8 cellular contexts compared by ENCODE assay signal in genomic region chr6:27133281-27134227, GRCh38.
DNase-seq lines count a peak whose midpoint lies in the region; FAIRE-seq and TF ChIP-seq lines count a peak whose summit lies in the region.

No MANE protein-coding gene starts in this region.

- in situ Hi-C loops in brain microvascular endothelial cell (cut with HindIII; ENCODE audit: low pct_ligation_motif_present, low sequenced_read_pairs) = no loop called here

- DNase-seq in AG09309 (ENCODE audit: low read depth) = no peak
- DNase-seq in NAMALWA (ENCODE audit: low spot score) = peak; percentile 92
- DNase-seq in T-helper 22 cell (ENCODE audit: low read depth) = peak; percentile 50
- peak; percentile 82 for DNase-seq in brain microvascular endothelial cell
- DNase-seq in islet precursor cell = peak; percentile 92
- peak; percentile 91 for DNase-seq in stimulated activated CD4-positive, alpha-beta T cell treated with anti-CD3 and anti-CD28 coated beads, Interleukin-1b, Interleukin-23, amount 100 ng/mL, for 48 hours
- DNase-seq in HTR-8/SVneo (ENCODE audit: insufficient read length, low spot score) = no peak

- FAIRE-seq in HTR-8/SVneo (lab: Jason Lieb, UNC) = no peak

- H3K27ac ChIP-seq in brain microvascular endothelial cell = peak overlapping the region; percentile 86

- peak overlapping the region; percentile 53 for H3K4me3 ChIP-seq in AG09309 (ENCODE audit: control insufficient read depth, low read depth, low read length)
- peak overlapping the region; percentile 72 for H3K4me3 ChIP-seq in brain microvascular endothelial cell (ENCODE audit: low read depth, low read length)

- H3K36me3 ChIP-seq in brain microvascular endothelial cell (replicated peaks) = no peaks in the 10 kb centered on the region

- peak; percentile 87 for TF ChIP-seq POLR2A in GM19099 (IDR thresholded peaks at IDR 0.05; ENCODE audit: extremely low read depth, insufficient read length, low read depth)

- H3K27me3 ChIP-seq in brain microvascular endothelial cell (replicated peaks) = no peaks in the 10 kb centered on the region

- TF ChIP-seq CTCF in AG09309 (IDR thresholded peaks at IDR 0.05; ENCODE audit: control insufficient read depth, insufficient read depth, low read depth, low read length, missing control alignments) (no peak), brain microvascular endothelial cell (IDR thresholded peaks at IDR 0.05; ENCODE audit: low read depth, low read length, missing control alignments) (peak; percentile 4)

Comparison
In these comparisons a context has a peak if more than half of its experiments do, and no peak if none do; other contexts are left out.
1. DNase-seq: peak in NAMALWA (single experiment), T-helper 22 cell (single experiment), brain microvascular endothelial cell (single experiment), islet precursor cell (single experiment) and stimulated activated CD4-positive, alpha-beta T cell treated with anti-CD3 and anti-CD28 coated beads, Interleukin-1b, Interleukin-23, amount 100 ng/mL, for 48 hours (single experiment); none in AG09309 (single experiment) and HTR-8/SVneo (single experiment).